ENCODE assay signal across 17 cellular contexts in genomic region chr13:70923863-70924752, GRCh38.
"Had no signal": no experiment of that assay in that cellular context is flagged by ENCODE, and none has a peak within 500 bp of the region (broad histone marks: within the 10 kb centered on the region; RNA-seq: fewer than 3 reads in every experiment).

No MANE protein-coding gene starts in this region.

- H3K36me3 Mint-ChIP-seq: activated CD4-positive, alpha-beta memory T cell treated with anti-CD3 and anti-CD28 coated beads for 36 hours; memory B cell had no signal

- H3K9me3 ChIP-seq: body of pancreas, esophagus muscularis mucosa, SJCRH30, transverse colon had no signal

- H3K27ac Mint-ChIP-seq: activated CD4-positive, alpha-beta memory T cell treated with anti-CD3 and anti-CD28 coated beads for 36 hours; activated naive CD8-positive, alpha-beta T cell treated with anti-CD3 and anti-CD28 coated beads, Interleukin-2, amount 50 U/mL, for 24 hours; memory B cell; nephron had no signal

- FAIRE-seq: endometrium, islet of Langerhans had no signal

- H3K4me3 ChIP-seq: body of pancreas, dorsolateral prefrontal cortex, esophagus muscularis mucosa, left lung, SJCRH30, skin epidermis, transverse colon had no signal

- ATAC-seq: activated naive CD8-positive, alpha-beta T cell treated with anti-CD3 and anti-CD28 coated beads, Interleukin-2, amount 50 U/mL, for 24 hours; body of pancreas; foreskin keratinocyte; left lung had no signal

- H3K36me3 ChIP-seq: esophagus muscularis mucosa, left lung, SJCRH30, transverse colon had no signal

- H3K4me1 Mint-ChIP-seq: activated naive CD8-positive, alpha-beta T cell treated with anti-CD3 and anti-CD28 coated beads, Interleukin-2, amount 50 U/mL, for 24 hours; memory B cell; nephron had no signal

- H3K4me3 Mint-ChIP-seq: activated CD4-positive, alpha-beta memory T cell treated with anti-CD3 and anti-CD28 coated beads for 36 hours; activated naive CD8-positive, alpha-beta T cell treated with anti-CD3 and anti-CD28 coated beads, Interleukin-2, amount 50 U/mL, for 24 hours; memory B cell; nephron had no signal

- H3K4me1 ChIP-seq: body of pancreas, esophagus muscularis mucosa, foreskin keratinocyte, left lung, SJCRH30, transverse colon had no signal

- H3K9me3 Mint-ChIP-seq: activated naive CD8-positive, alpha-beta T cell treated with anti-CD3 and anti-CD28 coated beads, Interleukin-2, amount 50 U/mL, for 24 hours; nephron had no signal

- H3K27ac ChIP-seq: body of pancreas, dorsolateral prefrontal cortex, esophagus muscularis mucosa, foreskin keratinocyte, left lung, SJCRH30, skin epidermis, transverse colon had no signal

- DNase-seq: activated CD4-positive, alpha-beta memory T cell treated with anti-CD3 and anti-CD28 coated beads for 36 hours; activated naive CD4-positive, alpha-beta T cell treated with Interleukin-2 at 50 U/mL for 16 hours; activated naive CD8-positive, alpha-beta T cell treated with anti-CD3 and anti-CD28 coated beads, Interleukin-2, amount 50 U/mL, for 24 hours; activated T-cell treated with anti-CD3 and anti-CD28 coated beads, Interleukin-2, amount 50 U/mL, for 48 hours; foreskin keratinocyte; head of caudate nucleus; SJCRH30; transverse colon had no signal
